Comparison of ENCODE assay signal across 8 cellular contexts in the genomic region with DNA sequence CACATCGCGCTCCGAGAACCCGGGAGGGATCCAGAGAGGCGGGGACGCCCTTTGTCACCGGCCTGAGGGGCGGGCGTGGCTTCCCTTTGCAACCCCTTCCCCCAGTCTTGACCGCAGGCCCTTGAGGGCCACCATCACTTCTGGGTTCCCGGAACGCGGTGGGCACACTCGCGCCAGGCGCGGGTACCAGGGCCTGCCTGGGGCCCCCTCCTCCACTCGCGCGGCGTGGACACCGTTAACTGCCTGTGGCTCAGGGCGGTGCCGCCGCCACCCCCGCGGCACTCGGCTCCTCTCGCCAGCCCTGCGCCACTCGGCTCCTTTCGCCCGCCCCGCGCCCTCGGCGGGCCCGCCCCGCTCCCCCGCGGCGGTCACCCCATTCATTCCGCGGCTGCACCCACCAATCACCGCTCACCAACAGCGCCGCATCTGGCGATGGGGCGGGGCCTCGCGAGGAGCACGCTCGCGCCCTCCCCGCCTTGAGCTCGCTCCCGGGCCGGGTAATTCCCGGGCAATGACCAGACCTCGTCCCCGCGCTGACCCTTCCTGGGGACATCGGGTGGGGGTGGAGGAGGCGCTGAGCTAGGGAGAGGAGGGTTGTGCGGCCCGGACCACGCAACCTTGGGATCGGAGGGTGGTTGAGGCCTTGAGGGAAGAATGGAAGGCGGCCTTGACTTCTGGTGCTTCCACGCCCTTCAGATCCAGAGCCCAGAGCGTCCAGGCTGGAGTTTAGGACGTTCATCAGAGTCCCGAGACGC. TPM values are rescaled to one million over a fixed set of nuclear protein-coding genes. Genes with fewer than 3 reads are reported as not detected.
DNase-seq lines count a peak whose midpoint lies in the region; ATAC-seq, FAIRE-seq and TF ChIP-seq lines count a peak whose summit lies in the region.

No MANE protein-coding gene starts in this region.

- peak overlapping the region; percentile 40 to 69 (median 63) for H3K4me3 ChIP-seq in keratinocyte (ENCODE audit: control insufficient read depth in 2 of 3, extremely low read depth in 1 of 3, insufficient read depth in 2 of 3, low read depth in 1 of 3, low read length in 3 of 3)

- peaks cover 24% of the 10 kb centered on the region for H3K4me1 ChIP-seq in keratinocyte (ENCODE audit: control insufficient read depth, extremely low read depth, insufficient read depth, low read length)

- H3K79me2 ChIP-seq in keratinocyte (ENCODE audit: control insufficient read depth, insufficient read depth, low read length), result no peaks in the 10 kb centered on the region

- in situ Hi-C loops in GM18951 (cut with MboI; ENCODE audit: low sequenced_read_pairs, unreplicated experiment), result no loop called here

- peak overlapping the region; percentile 92 for H3K27ac ChIP-seq in keratinocyte (ENCODE audit: control insufficient read depth, insufficient read depth, low read length)

- peak overlapping the region; percentile 96 for H2AFZ ChIP-seq in keratinocyte (ENCODE audit: control insufficient read depth, low read length)

- H3K4me2 ChIP-seq in keratinocyte (ENCODE audit: control insufficient read depth, extremely low read depth, insufficient read depth, low read depth, low read length), result peak overlapping the region; percentile 87

- no peaks in the 10 kb centered on the region for H3K9me1 ChIP-seq in keratinocyte (ENCODE audit: control insufficient read depth, extremely low read depth, insufficient read depth, low read length)

- H4K20me1 ChIP-seq in keratinocyte (ENCODE audit: control insufficient read depth, extremely low read depth, insufficient read depth, low read length), result no peaks in the 10 kb centered on the region

- H3K27me3 ChIP-seq in keratinocyte (ENCODE audit: control insufficient read depth, extremely low read depth, insufficient read depth, low read length), result no peaks in the 10 kb centered on the region

- FAIRE-seq in keratinocyte (lab: Jason Lieb, UNC), result no peak

- peak; percentile 86 for TF ChIP-seq POLR2A in GM18951 (IDR thresholded peaks at IDR 0.05; ENCODE audit: extremely low read depth, insufficient read depth, insufficient read length)

- peak; percentile 91 for ATAC-seq in HG03159 (IDR thresholded peaks at IDR 0.05; ENCODE audit: unreplicated experiment)
- peak; percentile 94 to 96 for ATAC-seq in activated CD4-positive, CD25-positive, alpha-beta regulatory T cell treated with anti-CD3 and anti-CD28 coated beads, Interleukin-2, amount 50 U/mL, for 24 hours

- peak overlapping the region; percentile 90 for H3K9ac ChIP-seq in keratinocyte (ENCODE audit: control insufficient read depth, extremely low read depth, insufficient read depth, low read length)

- no peak for TF ChIP-seq CTCF in AG09319 (IDR thresholded peaks at IDR 0.05; ENCODE audit: low read depth, low read length)
- no peak for TF ChIP-seq CTCF in keratinocyte (optimal IDR thresholded peaks at IDR 0.05 in 1 of 3, IDR thresholded peaks at IDR 0.05 in 1 of 3, conservative IDR thresholded peaks at IDR 0.05 in 1 of 3; ENCODE audit: extremely low read depth in 1 of 3, insufficient read depth in 2 of 3, low read length in 3 of 3)

- DNase-seq in AG09319 (ENCODE audit: extremely low read depth, low read depth) (peak; percentile 93), NCI-H345 (lab: John Stamatoyannopoulos, UW) (peak; percentile 96), cerebellar cortex (ENCODE audit: low spot score) (peak; percentile 92), keratinocyte (ENCODE audit: low read depth, low spot score) (no peak)
- peak; percentile 86 for DNase-seq in stimulated activated CD4-positive, alpha-beta T cell treated with anti-CD3 and anti-CD28 coated beads, Interleukin-12 subunit alpha, Interleukin-12 subunit beta, amount 100 ng/mL, for 4 hours

- H3K36me3 ChIP-seq in keratinocyte (ENCODE audit: control insufficient read depth in 2 of 2, extremely low read depth in 1 of 2, insufficient read depth in 2 of 2, low read length in 2 of 2), result no peaks in the 10 kb centered on the region

- no peaks in the 10 kb centered on the region for H3K9me3 ChIP-seq in keratinocyte (ENCODE audit: control insufficient read depth, low read depth, low read length)

- dilution Hi-C loops in keratinocyte (cut with MboI; ENCODE audit: extremely low pct_ligation_motif_present, low sequenced_read_pairs), result no loop called here

RNA-seq across cellular contexts. Expression of a gene that starts 10.5 kb away (rescaled TPM):
- polyA plus RNA-seq in keratinocyte, result 39.7 to 66.7 TPM (median 53.3 TPM) in 3 replicates
- polyA plus RNA-seq in keratinocyte (2011; ENCODE audit: low read depth), result 7.6 TPM
- 25.8 and 41.6 TPM in 2 replicates for polyA plus RNA-seq in keratinocyte (2011; cell fraction: cytosol; rRNA removed)
- 62.1 and 78.0 TPM in 2 replicates for polyA plus RNA-seq in keratinocyte (2011; cell fraction: nucleus; rRNA removed)
- polyA plus RNA-seq in keratinocyte (2012; ENCODE audit: low replicate concordance), result 32.5 and 65.4 TPM in 2 replicates
- polyA minus RNA-seq in keratinocyte, result 58.5 to 102 TPM (median 68.6 TPM) in 3 replicates
- polyA minus RNA-seq in keratinocyte (2011; cell fraction: cytosol; rRNA and poly(A)+ RNA removed), result 45.3 TPM
- 48.2 and 67.6 TPM in 2 replicates for polyA minus RNA-seq in keratinocyte (2011; cell fraction: nucleus; rRNA and poly(A)+ RNA removed)
